14 cellular contexts compared by ENCODE assay signal in genomic region chr1:2644591-2645101, GRCh38. TPM values are rescaled to one million over a fixed set of nuclear protein-coding genes. Genes with fewer than 3 reads are reported as not detected.
"Had no signal": no experiment of that assay in that cellular context is flagged by ENCODE, and none has a peak within 500 bp of the region (broad histone marks: within the 10 kb centered on the region; RNA-seq: fewer than 3 reads in every experiment).

No MANE protein-coding gene starts in this region.

- H3K27ac ChIP-seq: coronary artery, gastroesophageal sphincter, right atrium auricular region, SK-N-MC, WERI-Rb-1 had no signal

- ATAC-seq: activated T-cell treated with anti-CD3 and anti-CD28 coated beads, Interleukin-2, amount 50 U/mL, for 4 hours; gastroesophageal sphincter; left ventricle myocardium superior; stimulated activated effector memory CD8-positive, alpha-beta T cell treated with anti-CD3 and anti-CD28 coated beads, Interleukin-12 subunit alpha, Interleukin-12 subunit beta, amount 100 ng/mL, for 72 hours; T-cell had no signal

- H3K27ac Mint-ChIP-seq: T-cell had no signal

- H3K36me3 Mint-ChIP-seq: stimulated activated effector memory CD8-positive, alpha-beta T cell treated with anti-CD3 and anti-CD28 coated beads, Interleukin-12 subunit alpha, Interleukin-12 subunit beta, amount 100 ng/mL, for 72 hours; T-cell had no signal

- DNase-seq: activated T-cell treated with anti-CD3 and anti-CD28 coated beads, Interleukin-2, amount 50 U/mL, for 4 hours; caudate nucleus; effector CD8-positive, alpha-beta T cell; trophoblast cell; WERI-Rb-1 had no signal

RNA-seq across cellular contexts. Expression of gene MMEL1, which starts 11.8 kb away (rescaled TPM):
- total RNA-seq: epithelial cell of proximal tubule, left ventricle myocardium superior, right atrium auricular region, smooth muscle cell had no signal
